In genomic region chr17:80649672-80650338, GRCh38 we compare ENCODE assay signal across 8 cellular contexts.
A peak's percentile ranks its signal among the peaks of the same experiment; 100 is the strongest.
DNase-seq lines count a peak whose midpoint lies in the region; ATAC-seq and TF ChIP-seq lines count a peak whose summit lies in the region.

No MANE protein-coding gene starts in this region.

- CTCF ChIA-PET in activated naive CD4-positive, alpha-beta T cell treated with anti-CD3 and anti-CD28 coated beads for 36 hours (lab: Charles Lee): interaction anchor here (0.8 to 1.8 kb wide), 4 partner anchors 8 to 75 kb away, joined by 3 to 5 read pairs (median 4); no protein-coding TSS in a partner anchor

- peaks cover 75% of the 10 kb centered on the region for H3K4me1 Mint-ChIP-seq in activated naive CD4-positive, alpha-beta T cell treated with anti-CD3 and anti-CD28 coated beads for 36 hours (ENCODE audit: low read depth)

- peaks cover 3% of the 10 kb centered on the region for H3K9me3 Mint-ChIP-seq in activated naive CD4-positive, alpha-beta T cell treated with anti-CD3 and anti-CD28 coated beads for 36 hours

- H3K9ac ChIP-seq in smooth muscle cell (ENCODE audit: low read depth): peak overlapping the region; percentile 21

- DNase-seq in SHP77 (lab: John Stamatoyannopoulos, UW) (peak; percentile 76 to 78), heart left ventricle (peak; percentile 74 to 91 (median 84)), smooth muscle cell (lab: John Stamatoyannopoulos, UW; ENCODE audit: unreplicated experiment) (peak; percentile 19)
- DNase-seq in activated naive CD4-positive, alpha-beta T cell treated with anti-CD3 and anti-CD28 coated beads for 36 hours: peak; percentile 91

- H3K27ac ChIP-seq in 22Rv1 (no peak overlapping the region), heart left ventricle (peak overlapping the region in 10 of 12 donors; percentile 33 to 83 (median 60)), smooth muscle cell (ENCODE audit: low read depth) (peak overlapping the region; percentile 85)

- H3K4me3 ChIP-seq in heart left ventricle (peak overlapping the region in 5 of 12 donors; percentile 5 to 25 (median 15)), smooth muscle cell (no peak overlapping the region)

- H4K20me1 ChIP-seq in smooth muscle cell (ENCODE audit: low read depth): peaks cover 85% of the 10 kb centered on the region

- no peaks in the 10 kb centered on the region for H3K27me3 Mint-ChIP-seq in activated naive CD4-positive, alpha-beta T cell treated with anti-CD3 and anti-CD28 coated beads for 36 hours (ENCODE audit: low read depth)

- H3K4me1 ChIP-seq in heart left ventricle (peaks cover 4 to 25% (median 19%) of the 10 kb centered on the region in 12 donors), smooth muscle cell (ENCODE audit: low read depth) (peaks cover 18% of the 10 kb centered on the region)

- intact Hi-C loops in activated naive CD4-positive, alpha-beta T cell treated with anti-CD3 and anti-CD28 coated beads for 36 hours (cut with micrococcal nuclease): loop anchor here (2.0 to 5.0 kb wide), 2 partner anchors 15 to 43 kb away; no protein-coding TSS in a partner anchor
- intact Hi-C loops in heart left ventricle (cut with DNase I): loop anchor here in 1 of 10 donors (10.0 kb wide), 1 partner anchor 225 kb away; no protein-coding TSS in a partner anchor

- ATAC-seq in heart left ventricle: peak; percentile 74 to 97 (median 92)
- ATAC-seq in GM19452 (IDR thresholded peaks at IDR 0.05; ENCODE audit: unreplicated experiment): no peak
- ATAC-seq in GM18868 (IDR thresholded peaks at IDR 0.05; ENCODE audit: unreplicated experiment): no peak

- H3K27me3 ChIP-seq in heart left ventricle (no peaks in the 10 kb centered on the region), smooth muscle cell (ENCODE audit: low read depth) (no peaks in the 10 kb centered on the region)

- H3K27ac Mint-ChIP-seq in activated naive CD4-positive, alpha-beta T cell treated with anti-CD3 and anti-CD28 coated beads for 36 hours: peak overlapping the region; percentile 81

- H3K4me3 Mint-ChIP-seq in activated naive CD4-positive, alpha-beta T cell treated with anti-CD3 and anti-CD28 coated beads for 36 hours: peak overlapping the region; percentile 0

- peak overlapping the region; percentile 66 for H3K4me2 ChIP-seq in smooth muscle cell

- H3F3A ChIP-seq in smooth muscle cell (ENCODE audit: low read depth): peaks cover 20% of the 10 kb centered on the region

- peaks cover 28% of the 10 kb centered on the region for H3K36me3 Mint-ChIP-seq in activated naive CD4-positive, alpha-beta T cell treated with anti-CD3 and anti-CD28 coated beads for 36 hours (ENCODE audit: low read depth)

- TF ChIP-seq CTCF in 22Rv1 (IDR thresholded peaks at IDR 0.05) (peak; percentile 74), GM12874 (IDR thresholded peaks at IDR 0.05; ENCODE audit: insufficient read depth, low read depth, low read length) (peak; percentile 55), heart left ventricle (IDR thresholded peaks at IDR 0.05) (peak; percentile 22 to 79 (median 50)), smooth muscle cell (IDR thresholded peaks at IDR 0.05; ENCODE audit: borderline replicate concordance, insufficient read depth, poor library complexity, severe bottlenecking) (peak; percentile 48)

- H2AFZ ChIP-seq in smooth muscle cell (ENCODE audit: low read depth): no peak overlapping the region

- H3K36me3 ChIP-seq in heart left ventricle (no peaks in the 10 kb centered on the region), smooth muscle cell (ENCODE audit: low read depth) (no peaks in the 10 kb centered on the region)

- no peak for TF ChIP-seq POLR2A in heart left ventricle (IDR thresholded peaks at IDR 0.05)

- 50 to 61% (median 51%) methylated on average over 14 of the region's 14 CpGs for WGBS in heart left ventricle, 4 donors
- WGBS in smooth muscle cell (ENCODE audit: low lambda C conversion rate): 27% methylated on average over 14 of the region's 14 CpGs

- H3K9me3 ChIP-seq in heart left ventricle (peaks cover 0 to 5% (median 0%) of the 10 kb centered on the region in 12 donors), smooth muscle cell (replicated peaks; ENCODE audit: low read depth) (no peaks in the 10 kb centered on the region)

- H3K79me2 ChIP-seq in smooth muscle cell (ENCODE audit: low read depth): peaks cover 41% of the 10 kb centered on the region

Comparison
In these comparisons a context has a peak if more than half of its experiments do, and no peak if none do; other contexts are left out.
1. DNase-seq: peak in every context shown above with its lines; median percentile 91 in activated naive CD4-positive, alpha-beta T cell treated with anti-CD3 and anti-CD28 coated beads for 36 hours; 84 in heart left ventricle; 77 in SHP77; 19 in smooth muscle cell.
2. ATAC-seq: peak in heart left ventricle (4 of 4); none in GM19452 (single experiment) and GM18868 (single experiment).
3. Peak in every context shown above with its lines, with median percentiles within 50 percentile points of each other: CTCF ChIP-seq.